ENCODE assay signal across 17 cellular contexts in genomic region chr3:194939532-194939909, GRCh38.
A peak's percentile ranks its signal among the peaks of the same experiment; 100 is the strongest.
DNase-seq lines count a peak whose midpoint lies in the region; ATAC-seq and TF ChIP-seq lines count a peak whose summit lies in the region.
"Had no signal": no experiment of that assay in that cellular context is flagged by ENCODE, and none has a peak within 500 bp of the region (broad histone marks: within the 10 kb centered on the region; RNA-seq: fewer than 3 reads in every experiment).

No MANE protein-coding gene starts in this region.

- H3K27ac ChIP-seq in HEK293 (ENCODE audit: extremely low read depth, low read depth, low read length) (no peak overlapping the region), esophagus squamous epithelium (peak overlapping the region in 3 of 4 donors; percentile 17 to 71 (median 24))
- H3K27ac ChIP-seq: BLaER1, C4-2B had no signal

- no peak for DNase-seq in esophagus squamous epithelium (lab: John Stamatoyannopoulos, UW)
- DNase-seq in nephron progenitor cell, result no peak
- DNase-seq in endothelial cell (ENCODE audit: low spot score), result no peak
- no peak for DNase-seq in activated CD4-positive, alpha-beta memory T cell treated with anti-CD3 and anti-CD28 coated beads for 36 hours
- DNase-seq: Caco-2; CD4-positive, CD25-positive, alpha-beta regulatory T cell; DMS153; DND-41; H9; HFFc6 had no signal

- H3K36me3 Mint-ChIP-seq in nephron progenitor cell (ENCODE audit: low read depth), result no peaks in the 10 kb centered on the region
- H3K36me3 Mint-ChIP-seq in endothelial cell (ENCODE audit: low read depth, unreplicated experiment), result no peaks in the 10 kb centered on the region
- no peaks in the 10 kb centered on the region for H3K36me3 Mint-ChIP-seq in activated CD4-positive, alpha-beta memory T cell treated with anti-CD3 and anti-CD28 coated beads for 36 hours
- H3K36me3 Mint-ChIP-seq: CD4-positive, CD25-positive, alpha-beta regulatory T cell; CD8-positive, alpha-beta T cell had no signal

- 77 to 82% methylated on average over 6 of the region's 6 CpGs for WGBS in esophagus squamous epithelium, 2 donors

- CTCF ChIA-PET in HEK293 (lab: Yijun Ruan, JAX), result no interaction called here
- CTCF ChIA-PET in activated CD4-positive, alpha-beta memory T cell treated with anti-CD3 and anti-CD28 coated beads for 36 hours (lab: Charles Lee), result no interaction called here

- H3K4me3 Mint-ChIP-seq in nephron progenitor cell (no peak overlapping the region), endothelial cell (ENCODE audit: unreplicated experiment) (no peak overlapping the region)
- no peak overlapping the region for H3K4me3 Mint-ChIP-seq in activated CD4-positive, alpha-beta memory T cell treated with anti-CD3 and anti-CD28 coated beads for 36 hours
- H3K4me3 Mint-ChIP-seq: CD4-positive, CD25-positive, alpha-beta regulatory T cell; CD8-positive, alpha-beta T cell; GM23338; H9; HFFc6 had no signal

- H3K27me3 ChIP-seq in esophagus squamous epithelium, result no peaks in the 10 kb centered on the region
- H3K27me3 ChIP-seq: BLaER1 had no signal

- H3K4me1 ChIP-seq in HEK293 (ENCODE audit: control insufficient read depth, insufficient read depth, low read length) (no peaks in the 10 kb centered on the region), esophagus squamous epithelium (peaks cover 0 to 43% (median 5%) of the 10 kb centered on the region in 3 donors)
- H3K4me1 ChIP-seq: Caco-2 had no signal

- peak overlapping the region; percentile 89 for H3K27ac Mint-ChIP-seq in nephron progenitor cell
- no peak overlapping the region for H3K27ac Mint-ChIP-seq in endothelial cell (ENCODE audit: unreplicated experiment)
- no peak overlapping the region for H3K27ac Mint-ChIP-seq in activated CD4-positive, alpha-beta memory T cell treated with anti-CD3 and anti-CD28 coated beads for 36 hours
- H3K27ac Mint-ChIP-seq: CD4-positive, CD25-positive, alpha-beta regulatory T cell; CD8-positive, alpha-beta T cell; GM23338; HFFc6 had no signal

- TF ChIP-seq POLR2A in esophagus squamous epithelium (IDR thresholded peaks at IDR 0.05), result no peak

- ATAC-seq in HG03039 (IDR thresholded peaks at IDR 0.05; ENCODE audit: unreplicated experiment), result no peak
- ATAC-seq: CD8-positive, alpha-beta T cell; GM23338; HCT116 had no signal

- no peaks in the 10 kb centered on the region for H3K9me3 Mint-ChIP-seq in nephron progenitor cell
- no peaks in the 10 kb centered on the region for H3K9me3 Mint-ChIP-seq in endothelial cell (ENCODE audit: unreplicated experiment)
- H3K9me3 Mint-ChIP-seq in activated CD4-positive, alpha-beta memory T cell treated with anti-CD3 and anti-CD28 coated beads for 36 hours, result no peaks in the 10 kb centered on the region
- H3K9me3 Mint-ChIP-seq: CD4-positive, CD25-positive, alpha-beta regulatory T cell; CD8-positive, alpha-beta T cell; GM23338; H9; HFFc6 had no signal

- H3K27me3 Mint-ChIP-seq in nephron progenitor cell (ENCODE audit: low read depth, poor library complexity) (peaks cover 6% of the 10 kb centered on the region), endothelial cell (ENCODE audit: unreplicated experiment) (peaks cover 13% of the 10 kb centered on the region)
- peaks cover 8% of the 10 kb centered on the region for H3K27me3 Mint-ChIP-seq in activated CD4-positive, alpha-beta memory T cell treated with anti-CD3 and anti-CD28 coated beads for 36 hours

- H3K9me3 ChIP-seq in HEK293 (ENCODE audit: control insufficient read depth, insufficient read depth, low read depth, low read length) (no peaks in the 10 kb centered on the region), esophagus squamous epithelium (no peaks in the 10 kb centered on the region)
- H3K9me3 ChIP-seq: BLaER1, Caco-2 had no signal

- H3K4me1 Mint-ChIP-seq in nephron progenitor cell (peaks cover 48% of the 10 kb centered on the region), endothelial cell (ENCODE audit: unreplicated experiment) (peaks cover 7% of the 10 kb centered on the region)
- H3K4me1 Mint-ChIP-seq in activated CD4-positive, alpha-beta memory T cell treated with anti-CD3 and anti-CD28 coated beads for 36 hours (ENCODE audit: low read depth), result no peaks in the 10 kb centered on the region
- H3K4me1 Mint-ChIP-seq: CD4-positive, CD25-positive, alpha-beta regulatory T cell; GM23338; H9 had no signal

- H3K4me3 ChIP-seq in HEK293 (ENCODE audit: low read depth, low read length), result no peak overlapping the region
- H3K4me3 ChIP-seq in esophagus squamous epithelium, result no peak overlapping the region
- H3K4me3 ChIP-seq: BLaER1, GM23338 had no signal

- POLR2A ChIA-PET in HEK293 (lab: Yijun Ruan, JAX), result no interaction called here
- POLR2A ChIA-PET in activated CD4-positive, alpha-beta memory T cell treated with anti-CD3 and anti-CD28 coated beads for 36 hours (lab: Charles Lee), result no interaction called here

- TF ChIP-seq CTCF in HEK293 (tag by site-specific recombination; IDR thresholded peaks at IDR 0.05) (no peak), esophagus squamous epithelium (IDR thresholded peaks at IDR 0.05) (no peak), nephron progenitor cell (IDR thresholded peaks at IDR 0.05) (no peak), endothelial cell (IDR thresholded peaks at IDR 0.05; ENCODE audit: unreplicated experiment) (no peak)

- H3K36me3 ChIP-seq in HEK293 (ENCODE audit: control insufficient read depth in 2 of 2, insufficient read depth in 1 of 2, low read length in 2 of 2) (no peaks in the 10 kb centered on the region), esophagus squamous epithelium (no peaks in the 10 kb centered on the region)
- H3K36me3 ChIP-seq: BLaER1 had no signal

- intact Hi-C loops in esophagus squamous epithelium (cut with DNase I), result no loop called here
- intact Hi-C loops in activated CD4-positive, alpha-beta memory T cell treated with anti-CD3 and anti-CD28 coated beads for 36 hours (cut with micrococcal nuclease), result no loop called here

TF ChIP-seq in HEK293, 187 proteins besides CTCF, POLR2A, EP300 and RAD21:
- TF ChIP-seq ZIC2 (tag by site-specific recombination; IDR thresholded peaks at IDR 0.05), result peak; percentile 41; the same call in 1 of the 2 replicates
- TF ChIP-seq, protein P1, sequence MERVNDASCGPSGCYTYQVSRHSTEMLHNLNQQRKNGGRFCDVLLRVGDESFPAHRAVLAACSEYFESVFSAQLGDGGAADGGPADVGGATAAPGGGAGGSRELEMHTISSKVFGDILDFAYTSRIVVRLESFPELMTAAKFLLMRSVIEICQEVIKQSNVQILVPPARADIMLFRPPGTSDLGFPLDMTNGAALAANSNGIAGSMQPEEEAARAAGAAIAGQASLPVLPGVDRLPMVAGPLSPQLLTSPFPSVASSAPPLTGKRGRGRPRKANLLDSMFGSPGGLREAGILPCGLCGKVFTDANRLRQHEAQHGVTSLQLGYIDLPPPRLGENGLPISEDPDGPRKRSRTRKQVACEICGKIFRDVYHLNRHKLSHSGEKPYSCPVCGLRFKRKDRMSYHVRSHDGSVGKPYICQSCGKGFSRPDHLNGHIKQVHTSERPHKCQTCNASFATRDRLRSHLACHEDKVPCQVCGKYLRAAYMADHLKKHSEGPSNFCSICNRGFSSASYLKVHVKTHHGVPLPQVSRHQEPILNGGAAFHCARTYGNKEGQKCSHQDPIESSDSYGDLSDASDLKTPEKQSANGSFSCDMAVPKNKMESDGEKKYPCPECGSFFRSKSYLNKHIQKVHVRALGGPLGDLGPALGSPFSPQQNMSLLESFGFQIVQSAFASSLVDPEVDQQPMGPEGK (tag by site-specific recombination; IDR thresholded peaks at IDR 0.05), result no peak
